In genomic region chr14:55051165-55051425, GRCh38 we compare ENCODE assay signal across 1 cellular context.
TF ChIP-seq lines count a peak whose summit lies in the region.

No MANE protein-coding gene starts in this region.

TF ChIP-seq in K562, 482 proteins besides CTCF, POLR2A, EP300 and RAD21 (continued from another document and continues in another):
- peak; percentile 64 for TF ChIP-seq MGA (IDR thresholded peaks at IDR 0.05)
- no peak for TF ChIP-seq THRA (IDR thresholded peaks at IDR 0.05)
- TF ChIP-seq FOXK2 (conservative IDR thresholded peaks at IDR 0.05 in 1 of 2, IDR thresholded peaks at IDR 0.05 in 1 of 2; ENCODE audit: low read depth in 2 of 2) = no peak
- TF ChIP-seq TEAD1 (CRISPR knock-in tag; IDR thresholded peaks at IDR 0.05) = no peak
- no peak for TF ChIP-seq JUND (IDR thresholded peaks at IDR 0.05; ENCODE audit: borderline replicate concordance, low read depth, low read length)
- 0 out of 3 replicates have a peak, but pooled peaks have one; percentile 4 for TF ChIP-seq JUND (tag; IDR thresholded peaks at IDR 0.05; ENCODE audit: borderline replicate concordance, low read depth, low read length)
- TF ChIP-seq NCOA1 (IDR thresholded peaks at IDR 0.05; ENCODE audit: low read depth) = no peak
- no peak for TF ChIP-seq ZNF395 (CRISPR knock-in tag; IDR thresholded peaks at IDR 0.05)
- no peak for TF ChIP-seq CC2D1A (IDR thresholded peaks at IDR 0.05)
- no peak for TF ChIP-seq SAFB2 (IDR thresholded peaks at IDR 0.05; ENCODE audit: borderline replicate concordance, low read depth, low read length, severe bottlenecking)
- TF ChIP-seq ZNF699 (CRISPR knock-in tag; IDR thresholded peaks at IDR 0.05; ENCODE audit: insufficient replicate concordance) = no peak
- 0 out of 2 replicates have a peak, but pooled peaks have one; percentile 55 for TF ChIP-seq ZNF644 (tag; IDR thresholded peaks at IDR 0.05; ENCODE audit: low read depth)
- peak; percentile 56 for TF ChIP-seq PHF8 (IDR thresholded peaks at IDR 0.05; ENCODE audit: borderline replicate concordance, low read length)
- TF ChIP-seq WHSC1 (IDR thresholded peaks at IDR 0.05; ENCODE audit: low read length) = no peak
- TF ChIP-seq KLF1 (tag; IDR thresholded peaks at IDR 0.05) = no peak
- TF ChIP-seq ZBTB7A (IDR thresholded peaks at IDR 0.05; ENCODE audit: borderline replicate concordance, control insufficient read depth, low read depth, low read length) = no peak
- no peak for TF ChIP-seq ZZZ3 (IDR thresholded peaks at IDR 0.05)
- TF ChIP-seq FIP1L1 (IDR thresholded peaks at IDR 0.05; ENCODE audit: low read depth, low read length, poor library complexity, severe bottlenecking) = no peak
- TF ChIP-seq STAT6 (CRISPR knock-in tag; IDR thresholded peaks at IDR 0.05) = no peak
- no peak for TF ChIP-seq SP2 (IDR thresholded peaks at IDR 0.05; ENCODE audit: extremely low read depth, low read depth, low read length, poor library complexity, severe bottlenecking)
- peak; percentile 73; the same call in 1 of the 2 replicates for TF ChIP-seq ZNF592 (IDR thresholded peaks at IDR 0.05)
- no peak for TF ChIP-seq E2F4 (CRISPR knock-in tag; IDR thresholded peaks at IDR 0.05; ENCODE audit: low read depth)
- no peak for TF ChIP-seq HNRNPL (IDR thresholded peaks at IDR 0.05; ENCODE audit: low read depth, low read length)
- TF ChIP-seq SMARCA4 (IDR thresholded peaks at IDR 0.05) = peak; percentile 14; the same call in 1 of the 2 replicates
- peak; percentile 73; the same call in 1 of the 2 replicates for TF ChIP-seq L3MBTL2 (IDR thresholded peaks at IDR 0.05)
- TF ChIP-seq THRAP3 (IDR thresholded peaks at IDR 0.05; ENCODE audit: borderline replicate concordance) = no peak
- TF ChIP-seq TRIM24 (IDR thresholded peaks at IDR 0.05) = no peak
